8 cellular contexts compared by ENCODE assay signal in the genomic region with DNA sequence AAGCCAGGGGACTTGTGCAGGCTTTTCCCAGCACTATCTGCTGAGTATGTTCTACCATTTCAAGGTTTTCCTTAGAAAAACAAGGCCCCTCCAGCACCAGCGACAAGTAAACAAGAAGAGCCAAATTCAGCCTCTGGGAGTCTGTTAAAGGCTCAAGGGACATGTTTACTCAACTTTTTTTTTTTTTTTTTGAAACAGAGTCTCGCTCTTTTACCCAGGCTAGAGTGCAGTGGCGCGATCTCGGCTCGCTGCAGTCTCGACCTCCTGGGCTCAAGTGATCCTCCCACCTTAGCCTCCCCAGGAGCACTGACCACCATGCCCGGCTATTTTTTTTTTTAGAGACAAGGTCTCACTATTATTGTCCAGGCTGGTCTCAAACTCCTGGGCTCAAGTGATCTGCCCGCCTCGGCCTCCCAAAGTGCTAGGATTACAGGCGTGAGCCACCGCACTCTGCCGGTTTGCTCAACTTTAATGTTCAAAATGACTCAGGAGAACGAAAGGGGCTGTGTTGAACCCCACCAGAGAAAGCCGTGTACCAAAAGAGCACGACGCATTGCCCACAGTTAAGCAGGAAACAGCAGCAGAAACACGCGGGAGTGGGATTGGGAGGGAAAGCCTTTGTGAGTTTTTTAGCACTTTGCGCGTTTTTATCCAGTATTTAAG. TPM values are rescaled to one million over a fixed set of nuclear protein-coding genes. Genes with fewer than 3 reads are reported as not detected.
A peak's percentile ranks its signal among the peaks of the same experiment; 100 is the strongest.
DNase-seq lines count a peak whose midpoint lies in the region; FAIRE-seq and TF ChIP-seq lines count a peak whose summit lies in the region.

No MANE protein-coding gene starts in this region.

- H3K27me3 Mint-ChIP-seq in Caco-2 (ENCODE audit: insufficient read depth, unreplicated experiment) (no peaks in the 10 kb centered on the region), HFFc6 (ENCODE audit: insufficient read depth) (no peaks in the 10 kb centered on the region; the same call in 1 of the 2 replicates)

- in situ Hi-C loops in G401 (cut with HindIII; ENCODE audit: low sequenced_read_pairs), result no loop called here

- peak overlapping the region; percentile 64 for H3K4ac ChIP-seq in H1 (replicated peaks; ENCODE audit: insufficient read length, low read depth, low read length)

- peak overlapping the region; percentile 91 for H3K27ac ChIP-seq in H1 (ENCODE audit: low read depth, low read length)

- POLR2A ChIA-PET in Caco-2 (lab: Charles Lee), result no interaction called here
- POLR2A ChIA-PET in H1 (lab: Charles Lee; ENCODE audit: partially characterized antibody), result interaction anchor here (2.2 kb wide), 1 partner anchor 13 kb away, joined by 9 read pairs; a partner anchor contains a TSS

- H3K36me3 ChIP-seq in Caco-2 (ENCODE audit: control insufficient read depth, insufficient read depth, low read length), result peaks cover 1% of the 10 kb centered on the region; the same call in 1 of the 2 replicates
- peaks cover 3 to 37% (median 12%) of the 10 kb centered on the region in 4 experiments; a peak in 4 of 8 replicates for H3K36me3 ChIP-seq in H1 (ENCODE audit: control insufficient read depth in 2 of 4, insufficient read depth in 4 of 4, low read length in 3 of 4)
- peaks cover 29% of the 10 kb centered on the region for H3K36me3 ChIP-seq in neuron (ENCODE audit: insufficient read depth, low read length)

- H4K5ac ChIP-seq in H1 (ENCODE audit: insufficient read length, low read depth, low read length), result peak overlapping the region; percentile 73

- H3K79me2 ChIP-seq in H1 (ENCODE audit: control insufficient read depth in 1 of 2, insufficient read depth in 2 of 2, low read length in 2 of 2), result peaks cover 4 to 41% of the 10 kb centered on the region in 2 experiments

- H3K9me3 Mint-ChIP-seq in Caco-2 (ENCODE audit: unreplicated experiment) (no peaks in the 10 kb centered on the region), HFFc6 (no peaks in the 10 kb centered on the region)

- H3K4me3 Mint-ChIP-seq in Caco-2 (ENCODE audit: unreplicated experiment), result peak overlapping the region; percentile 99
- H3K4me3 Mint-ChIP-seq in HFFc6, result peak overlapping the region; percentile 96

- no peak for TF ChIP-seq RAD21 in H1 (IDR thresholded peaks at IDR 0.05 in 1 of 2, conservative IDR thresholded peaks at IDR 0.05 in 1 of 2; ENCODE audit: low read depth in 2 of 2, low read length in 2 of 2)

- peaks cover 12% of the 10 kb centered on the region for H3K4me1 ChIP-seq in Caco-2
- H3K4me1 ChIP-seq in H1 (replicated peaks in 1 of 4; ENCODE audit: control insufficient read depth in 3 of 4, insufficient read depth in 4 of 4, low read length in 3 of 4), result peaks cover 0 to 3% (median 2%) of the 10 kb centered on the region in 4 experiments; a peak in 4 of 7 replicates
- H3K4me1 ChIP-seq in neuron (ENCODE audit: insufficient read depth, low read length), result peaks cover 9% of the 10 kb centered on the region

- no peak overlapping the region for H2AK5ac ChIP-seq in H1 (ENCODE audit: low read depth, low read length)

- H3K36me3 Mint-ChIP-seq in Caco-2 (ENCODE audit: insufficient read depth, unreplicated experiment) (peaks cover 39% of the 10 kb centered on the region), HFFc6 (ENCODE audit: low read depth) (peaks cover 12% of the 10 kb centered on the region; the same call in 1 of the 2 replicates)

- BruUV-seq in Caco-2 (replicated peaks; lab: Mats Ljungman, UMichigan), result no TSS peak

- peak overlapping the region; percentile 83 for H2BK5ac ChIP-seq in H1 (ENCODE audit: low read depth, low read length)

- H3K79me1 ChIP-seq in H1 (ENCODE audit: low read depth, low read length), result peaks cover 2% of the 10 kb centered on the region; the same call in 1 of the 2 replicates

- H3K9me3 ChIP-seq in Caco-2, result no peaks in the 10 kb centered on the region
- H3K9me3 ChIP-seq in H1 (ENCODE audit: insufficient read depth in 2 of 2, low read depth in 1 of 2, low read length in 1 of 2), result peaks cover 0 to 3% of the 10 kb centered on the region in 2 experiments; a peak in 1 of 4 replicates
- no peaks in the 10 kb centered on the region for H3K9me3 ChIP-seq in neuron (ENCODE audit: low read length)

- peak overlapping the region; percentile 5 for H3K14ac ChIP-seq in H1 (ENCODE audit: insufficient read length)

- H3K4me1 Mint-ChIP-seq in Caco-2 (ENCODE audit: low read depth, unreplicated experiment) (peaks cover 7% of the 10 kb centered on the region), HFFc6 (ENCODE audit: low read depth) (peaks cover 26% of the 10 kb centered on the region)

- DNase-seq in Caco-2, result no peak
- DNase-seq in HFFc6, result no peak
- DNase-seq in T follicular helper cell (ENCODE audit: low read depth), result peak; percentile 6
- DNase-seq in H1 (ENCODE audit: low read depth in 1 of 2, low spot score in 2 of 2), result no peak
- DNase-seq in HuH-7.5 (ENCODE audit: low spot score), result no peak
- no peak for DNase-seq in G401 (ENCODE audit: low spot score)
- no peak for DNase-seq in NCI-H526 treated with DMSO at 0.1 percent for 48 hours (lab: John Stamatoyannopoulos, UW)

- TF ChIP-seq POLR2A in H1 (IDR thresholded peaks at IDR 0.05; ENCODE audit: control extremely low read depth in 1 of 2, low read depth in 2 of 2, low read length in 2 of 2), result no peak

- H3K18ac ChIP-seq in H1 (ENCODE audit: extremely low read depth, low read length), result peak overlapping the region; percentile 88

- CTCF ChIA-PET in Caco-2 (lab: Charles Lee) (no interaction called here), H1 (lab: Charles Lee; ENCODE audit: partially characterized antibody) (no interaction called here)

- H4K8ac ChIP-seq in H1 (ENCODE audit: extremely low read depth, insufficient read depth, low read length), result no peak overlapping the region

- H2BK12ac ChIP-seq in H1 (ENCODE audit: low read depth, low read length), result 0 out of 2 replicates have a peak overlapping the region, but pooled peaks have one; percentile 21

- TF ChIP-seq EP300 in H1 (IDR thresholded peaks at IDR 0.05; ENCODE audit: borderline replicate concordance in 1 of 2, low read depth in 2 of 2, low read length in 2 of 2), result no peak

- WGBS in H1 (ENCODE audit: extremely low coverage in 1 of 2, insufficient coverage in 1 of 2, insufficient read length in 1 of 2, insufficient replicate concordance in 2 of 2, low coverage in 1 of 2, low lambda C conversion rate in 2 of 2, missing lambda C conversion rate in 1 of 2), 2 experiments, result 32% methylated on average over 20 of the region's 21 CpGs; no CpG with 5 or more reads in 1 of the 2 experiments

- H2AFZ ChIP-seq in H1 (ENCODE audit: low read length) (0 out of 2 replicates have a peak overlapping the region, but pooled peaks have one; percentile 91), neuron (ENCODE audit: low read depth, low read length) (peak overlapping the region; percentile 83)

- H2BK120ac ChIP-seq in H1 (replicated peaks; ENCODE audit: low read depth, low read length), result no peak overlapping the region

- 0 out of 2 replicates have a peak, but pooled peaks cover 2% of the 10 kb centered on the region for H3K23me2 ChIP-seq in H1 (ENCODE audit: low read depth, low read length)

- H3K4me3 ChIP-seq in Caco-2 (ENCODE audit: low read depth, low read length), result peak overlapping the region; percentile 59
- peak overlapping the region; percentile 86 to 99 (median 92) for H3K4me3 ChIP-seq in H1 (ENCODE audit: extremely low read depth in 1 of 4, insufficient read depth in 2 of 4, low read depth in 3 of 4, low read length in 4 of 4)
- peak overlapping the region; percentile 92 for H3K4me3 ChIP-seq in neuron (ENCODE audit: low read length)

- intact Hi-C loops in Caco-2 (cut with micrococcal nuclease; ENCODE audit: unreplicated experiment), result loop anchor here (2.0 kb wide), 1 partner anchor 13 kb away; a partner anchor contains a TSS

- peak overlapping the region; percentile 99 for H3K27ac Mint-ChIP-seq in Caco-2 (ENCODE audit: unreplicated experiment)
- peak overlapping the region; percentile 94 for H3K27ac Mint-ChIP-seq in HFFc6

- no peak for FAIRE-seq in H1 (lab: Jason Lieb, UNC)

- H4K91ac ChIP-seq in H1 (replicated peaks; ENCODE audit: insufficient read length, low read length), result peak overlapping the region; percentile 25

- H3K4me2 ChIP-seq in H1 (ENCODE audit: insufficient read depth in 1 of 2, low read depth in 2 of 2, low read length in 2 of 2), result peak overlapping the region; percentile 79

- peak overlapping the region; percentile 20 for H3K56ac ChIP-seq in H1 (replicated peaks; ENCODE audit: insufficient read length, low read depth, low read length)

- no peaks in the 10 kb centered on the region for H3K27me3 ChIP-seq in Caco-2 (replicated peaks; ENCODE audit: control insufficient read depth, insufficient read depth, low read length)
- H3K27me3 ChIP-seq in H1 (replicated peaks in 1 of 4; ENCODE audit: control insufficient read depth in 3 of 4, extremely low read depth in 1 of 4, insufficient read depth in 3 of 4, low read length in 3 of 4), result no peaks in the 10 kb centered on the region
- H3K27me3 ChIP-seq in neuron (ENCODE audit: insufficient read depth, low read length), result no peaks in the 10 kb centered on the region

- H2BK20ac ChIP-seq in H1 (ENCODE audit: low read length), result no peak overlapping the region

- no peak overlapping the region for H3K23ac ChIP-seq in H1 (ENCODE audit: insufficient read length)

- peak overlapping the region; percentile 88 to 94 (median 91) for H3K9ac ChIP-seq in H1 (replicated peaks in 1 of 4; ENCODE audit: extremely low read depth in 1 of 4, low read depth in 3 of 4, low read length in 3 of 4)

- TF ChIP-seq CTCF in Caco-2 (IDR thresholded peaks at IDR 0.05; ENCODE audit: insufficient read depth in 1 of 2, low read depth in 1 of 2, low read length in 1 of 2, severe bottlenecking in 1 of 2, unreplicated experiment in 1 of 2), result no peak
- no peak for TF ChIP-seq CTCF in HFFc6 (IDR thresholded peaks at IDR 0.05)
- TF ChIP-seq CTCF in H1 (IDR thresholded peaks at IDR 0.05; ENCODE audit: control extremely low read depth in 1 of 3, insufficient read depth in 1 of 3, low read depth in 1 of 3, low read length in 3 of 3), result no peak

- no peaks in the 10 kb centered on the region for H4K20me1 ChIP-seq in H1 (replicated peaks in 1 of 2; ENCODE audit: control insufficient read depth in 1 of 2, insufficient read depth in 2 of 2, low read length in 2 of 2)

- H2BK15ac ChIP-seq in H1 (ENCODE audit: low read length), result no peak overlapping the region

RNA-seq across cellular contexts. Expression of a gene that starts 0.8 kb away (rescaled TPM):
- 213 and 216 TPM in 2 replicates for total RNA-seq in Caco-2 (2022)
- 100 to 1,000 TPM; 156 to 183 (median 171) TPM for total RNA-seq in HFFc6 (2021; fragmentation: NEBNext Ultra II Directional; extraction: Animal tissue kit (Norgen Biotek cat#: 25700))
- total RNA-seq in H1 (2021; fragmentation: NEBNext Ultra II Directional; extraction: Animal tissue kit (Norgen Biotek cat#: 25700)), result 194 and 208 TPM in 2 replicates
- 112 and 201 TPM in 2 replicates for polyA plus RNA-seq in H1 (2011; rRNA removed)
- 259 TPM for polyA plus RNA-seq in H1 (2011; cell fraction: cytosol; rRNA removed)
- polyA plus RNA-seq in H1 (2011; cell fraction: nucleus; rRNA removed), result 167 TPM
- polyA plus RNA-seq in H1 (2012, experiment 1 of 2), result 178 to 208 TPM (median 187 TPM) in 4 replicates
- 30.6 TPM for polyA plus RNA-seq in H1 (2012, experiment 2 of 2)
- polyA plus RNA-seq in H1 (2013, experiment 1 of 2), result 123 TPM
- 123 TPM for polyA plus RNA-seq in H1 (2013, experiment 2 of 2)
- polyA minus RNA-seq in H1 (2011; rRNA and poly(A)+ RNA removed), result 298 and 349 TPM in 2 replicates
- 93.4 TPM for polyA minus RNA-seq in H1 (2011; cell fraction: cytosol; rRNA and poly(A)+ RNA removed)
- 83.8 TPM for polyA minus RNA-seq in H1 (2011; cell fraction: nucleus; rRNA and poly(A)+ RNA removed)
- 402 and 417 TPM in 2 replicates for total RNA-seq in G401 (2014; rRNA removed; shearing (Covaris generic))

RNA-seq across cellular contexts. Expression of a gene that starts 12.3 kb away (rescaled TPM):
- total RNA-seq in Caco-2 (2022), result 45.3 and 45.9 TPM in 2 replicates
- 10 to 100 TPM; 10.9 to 18.5 (median 14.2) TPM for total RNA-seq in HFFc6 (2021; fragmentation: NEBNext Ultra II Directional; extraction: Animal tissue kit (Norgen Biotek cat#: 25700))
- total RNA-seq in H1 (2021; fragmentation: NEBNext Ultra II Directional; extraction: Animal tissue kit (Norgen Biotek cat#: 25700)), result 21.6 and 24.1 TPM in 2 replicates
- polyA plus RNA-seq in H1 (2011; rRNA removed), result 7.0 and 15.4 TPM in 2 replicates
- 11.7 TPM for polyA plus RNA-seq in H1 (2011; cell fraction: cytosol; rRNA removed)
- 10.8 TPM for polyA plus RNA-seq in H1 (2011; cell fraction: nucleus; rRNA removed)
- 15.2 to 18.9 TPM (median 17.0 TPM) in 4 replicates for polyA plus RNA-seq in H1 (2012, experiment 1 of 2)
- 26.9 TPM for polyA plus RNA-seq in H1 (2012, experiment 2 of 2)
- 24.7 TPM for polyA plus RNA-seq in H1 (2013, experiment 1 of 2)
- 31.0 TPM for polyA plus RNA-seq in H1 (2013, experiment 2 of 2)
- polyA minus RNA-seq in H1 (2011; rRNA and poly(A)+ RNA removed), result 16.8 and 20.9 TPM in 2 replicates
- polyA minus RNA-seq in H1 (2011; cell fraction: cytosol; rRNA and poly(A)+ RNA removed), result 5.3 TPM
- 6.7 TPM for polyA minus RNA-seq in H1 (2011; cell fraction: nucleus; rRNA and poly(A)+ RNA removed)
- 33.3 and 49.4 TPM in 2 replicates for total RNA-seq in G401 (2014; rRNA removed; shearing (Covaris generic))

RNA-seq across cellular contexts. Expression of a gene that starts 29.5 kb away (rescaled TPM):
- total RNA-seq in Caco-2 (2022), result 7.7 and 8.9 TPM in 2 replicates
- 10 to 100 TPM in 4 of 6 experiments, 1 to 10 TPM in 2; 9.7 to 16.8 (median 15.9) TPM for total RNA-seq in HFFc6 (2021; fragmentation: NEBNext Ultra II Directional; extraction: Animal tissue kit (Norgen Biotek cat#: 25700))
- 2.4 and 2.5 TPM in 2 replicates for total RNA-seq in H1 (2021; fragmentation: NEBNext Ultra II Directional; extraction: Animal tissue kit (Norgen Biotek cat#: 25700))
- polyA plus RNA-seq in H1 (2011; rRNA removed), result 0.54 and 0.88 TPM in 2 replicates
- 1.2 TPM for polyA plus RNA-seq in H1 (2011; cell fraction: cytosol; rRNA removed)
- polyA plus RNA-seq in H1 (2011; cell fraction: nucleus; rRNA removed), result 1.1 TPM
- 1.2 to 1.5 TPM (median 1.3 TPM) in 4 replicates for polyA plus RNA-seq in H1 (2012, experiment 1 of 2)
- polyA plus RNA-seq in H1 (2012, experiment 2 of 2), result 0.56 TPM
- polyA plus RNA-seq in H1 (2013, experiment 1 of 2), result 0.83 TPM
- polyA plus RNA-seq in H1 (2013, experiment 2 of 2), result 0.88 TPM
- polyA minus RNA-seq in H1 (2011; rRNA and poly(A)+ RNA removed), result 0.85 and 1.1 TPM in 2 replicates
- polyA minus RNA-seq in H1 (2011; cell fraction: cytosol; rRNA and poly(A)+ RNA removed), result 0.66 TPM
- 0.70 TPM for polyA minus RNA-seq in H1 (2011; cell fraction: nucleus; rRNA and poly(A)+ RNA removed)
- 5.0 and 5.8 TPM in 2 replicates for total RNA-seq in G401 (2014; rRNA removed; shearing (Covaris generic))
